ENCODE assay signal across 21 cellular contexts in the genomic region with DNA sequence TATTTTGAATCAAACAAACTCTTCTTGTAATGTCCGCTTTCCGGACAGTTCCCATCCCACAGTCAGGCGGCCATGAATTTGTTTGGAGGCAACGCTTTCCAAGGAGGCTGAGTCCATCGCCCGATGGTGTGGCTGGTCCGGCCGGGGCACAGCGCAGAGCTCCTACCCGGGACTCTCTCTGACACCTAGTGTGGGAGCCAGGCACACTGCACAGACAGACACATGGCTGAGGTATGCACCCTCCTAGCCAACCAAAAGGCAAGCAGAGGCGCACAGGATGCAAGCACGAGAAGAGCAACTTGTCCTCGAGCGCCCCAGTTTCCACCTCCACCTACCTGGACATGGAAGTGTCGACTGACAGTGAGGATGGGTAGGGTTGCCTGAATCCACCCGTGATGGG.
DNase-seq lines count a peak whose midpoint lies in the region; ATAC-seq and TF ChIP-seq lines count a peak whose summit lies in the region.
"Had no signal": no experiment of that assay in that cellular context is flagged by ENCODE, and none has a peak within 500 bp of the region (broad histone marks: within the 10 kb centered on the region; RNA-seq: fewer than 3 reads in every experiment).

No MANE protein-coding gene starts in this region.

- H3K27ac Mint-ChIP-seq in CD4-positive, alpha-beta T cell = peak overlapping the region; percentile 95
- H3K27ac Mint-ChIP-seq in CD8-positive, alpha-beta memory T cell = peak overlapping the region in 7 of 8 donors; percentile 25 to 92 (median 82)
- peak overlapping the region; percentile 47 for H3K27ac Mint-ChIP-seq in activated T-helper 2 cell treated with anti-CD3 and anti-CD28 coated beads, Interferon-gamma antibody, Interleukin-2, Interleukin-4, amounts not matched to agents 10 μg/mL and 5 μg/mL and 100 μg/mL, durations not matched to agents 14 hours and 24 hours and 36 hours
- H3K27ac Mint-ChIP-seq in naive thymus-derived CD4-positive, alpha-beta T cell = peak overlapping the region; percentile 83 to 98 (median 95)

- no peak for TF ChIP-seq CTCF in CD4-positive, alpha-beta T cell (IDR thresholded peaks at IDR 0.05)

- no peaks in the 10 kb centered on the region for H3K27me3 Mint-ChIP-seq in CD4-positive, alpha-beta T cell
- H3K27me3 Mint-ChIP-seq in CD8-positive, alpha-beta memory T cell = peaks cover 11 to 21% of the 10 kb centered on the region in 2 donors
- no peaks in the 10 kb centered on the region for H3K27me3 Mint-ChIP-seq in activated T-helper 2 cell treated with anti-CD3 and anti-CD28 coated beads, Interferon-gamma antibody, Interleukin-2, Interleukin-4, amounts not matched to agents 10 μg/mL and 5 μg/mL and 100 μg/mL, durations not matched to agents 14 hours and 24 hours and 36 hours (ENCODE audit: low read depth)
- no peaks in the 10 kb centered on the region for H3K27me3 Mint-ChIP-seq in naive thymus-derived CD4-positive, alpha-beta T cell

- H3K4me3 Mint-ChIP-seq in CD4-positive, alpha-beta T cell = peak overlapping the region; percentile 77
- H3K4me3 Mint-ChIP-seq in CD8-positive, alpha-beta memory T cell = peak overlapping the region in 6 of 7 donors; percentile 32 to 86 (median 66)
- H3K4me3 Mint-ChIP-seq in activated T-helper 2 cell treated with anti-CD3 and anti-CD28 coated beads, Interferon-gamma antibody, Interleukin-2, Interleukin-4, amounts not matched to agents 10 μg/mL and 5 μg/mL and 100 μg/mL, durations not matched to agents 14 hours and 24 hours and 36 hours (ENCODE audit: low read depth) = peak overlapping the region; percentile 33
- H3K4me3 Mint-ChIP-seq in naive thymus-derived CD4-positive, alpha-beta T cell = peak overlapping the region; percentile 75 to 89 (median 82)

- H3K4me3 ChIP-seq in CD8-positive, alpha-beta memory T cell (ENCODE audit: low read length) = peak overlapping the region; percentile 24
- peak overlapping the region; percentile 3 for H3K4me3 ChIP-seq in naive thymus-derived CD4-positive, alpha-beta T cell (ENCODE audit: low read length)
- H3K4me3 ChIP-seq: K562, SK-N-MC, smooth muscle cell, tibial artery had no signal

- no peaks in the 10 kb centered on the region for H3K27me3 ChIP-seq in CD4-positive, alpha-beta T cell (ENCODE audit: control insufficient read depth, insufficient read depth, low read length)
- no peaks in the 10 kb centered on the region for H3K27me3 ChIP-seq in CD8-positive, alpha-beta memory T cell (ENCODE audit: insufficient read depth, low read length, poor library complexity, severe bottlenecking)
- H3K27me3 ChIP-seq in naive thymus-derived CD4-positive, alpha-beta T cell (ENCODE audit: control insufficient read depth in 2 of 2, insufficient read depth in 2 of 2, low read length in 2 of 2) = no peaks in the 10 kb centered on the region
- H3K27me3 ChIP-seq: tibial artery had no signal

- CTCF ChIA-PET in CD4-positive, alpha-beta T cell (lab: Charles Lee) = interaction anchor here (1.1 to 2.1 kb wide), 5 partner anchors 13 to 88 kb away, joined by 3 to 8 read pairs (median 4); a partner anchor contains a TSS
- CTCF ChIA-PET in CD8-positive, alpha-beta memory T cell (lab: Charles Lee) = no interaction called here
- CTCF ChIA-PET in naive thymus-derived CD4-positive, alpha-beta T cell (lab: Charles Lee) = interaction anchor here (0.8 to 2.3 kb wide), 4 partner anchors 27 to 51 kb away, joined by 3 to 11 read pairs (median 4); no protein-coding TSS in a partner anchor

- peaks cover 79% of the 10 kb centered on the region for H3K4me1 Mint-ChIP-seq in CD4-positive, alpha-beta T cell (ENCODE audit: low read depth)
- peaks cover 30 to 31% (median 30%) of the 10 kb centered on the region in 3 donors for H3K4me1 Mint-ChIP-seq in CD8-positive, alpha-beta memory T cell
- H3K4me1 Mint-ChIP-seq in activated T-helper 2 cell treated with anti-CD3 and anti-CD28 coated beads, Interferon-gamma antibody, Interleukin-2, Interleukin-4, amounts not matched to agents 10 μg/mL and 5 μg/mL and 100 μg/mL, durations not matched to agents 14 hours and 24 hours and 36 hours (ENCODE audit: low read depth) = peaks cover 23% of the 10 kb centered on the region
- H3K4me1 Mint-ChIP-seq in naive thymus-derived CD4-positive, alpha-beta T cell = peaks cover 24 to 90% (median 77%) of the 10 kb centered on the region in 7 donors

- peak; percentile 70 for ATAC-seq in CD4-positive, alpha-beta T cell (ENCODE audit: poor library complexity)
- peak; percentile 66 for ATAC-seq in naive thymus-derived CD4-positive, alpha-beta T cell
- ATAC-seq: K562, left ventricle myocardium superior had no signal

- H3K27ac ChIP-seq in CD4-positive, alpha-beta T cell (ENCODE audit: low read depth, low read length) = peak overlapping the region; percentile 68
- H3K27ac ChIP-seq in CD8-positive, alpha-beta memory T cell (ENCODE audit: low read depth, low read length) = no peak overlapping the region
- H3K27ac ChIP-seq in naive thymus-derived CD4-positive, alpha-beta T cell (ENCODE audit: low read depth, low read length) = peak overlapping the region; percentile 71
- H3K27ac ChIP-seq: SK-N-MC, tibial artery had no signal

- no peaks in the 10 kb centered on the region for H3K9me3 ChIP-seq in CD4-positive, alpha-beta T cell (ENCODE audit: control insufficient read depth, low read length)
- no peaks in the 10 kb centered on the region for H3K9me3 ChIP-seq in CD8-positive, alpha-beta memory T cell (ENCODE audit: low read length)
- no peaks in the 10 kb centered on the region for H3K9me3 ChIP-seq in naive thymus-derived CD4-positive, alpha-beta T cell (ENCODE audit: control insufficient read depth in 2 of 3, low read length in 3 of 3)
- H3K9me3 ChIP-seq: tibial artery had no signal

- H3K36me3 Mint-ChIP-seq in CD4-positive, alpha-beta T cell (ENCODE audit: low read depth) = peaks cover 91% of the 10 kb centered on the region
- H3K36me3 Mint-ChIP-seq in CD8-positive, alpha-beta memory T cell = peaks cover 0 to 58% (median 21%) of the 10 kb centered on the region in 3 donors
- H3K36me3 Mint-ChIP-seq in activated T-helper 2 cell treated with anti-CD3 and anti-CD28 coated beads, Interferon-gamma antibody, Interleukin-2, Interleukin-4, amounts not matched to agents 10 μg/mL and 5 μg/mL and 100 μg/mL, durations not matched to agents 14 hours and 24 hours and 36 hours (ENCODE audit: low read depth) = peaks cover 66% of the 10 kb centered on the region
- peaks cover 24 to 70% (median 45%) of the 10 kb centered on the region in 5 donors for H3K36me3 Mint-ChIP-seq in naive thymus-derived CD4-positive, alpha-beta T cell

- peaks cover 36% of the 10 kb centered on the region for H3K4me1 ChIP-seq in CD8-positive, alpha-beta memory T cell (ENCODE audit: insufficient read depth, low read length)
- peaks cover 0 to 53% of the 10 kb centered on the region in 2 donors for H3K4me1 ChIP-seq in naive thymus-derived CD4-positive, alpha-beta T cell (ENCODE audit: control insufficient read depth in 2 of 2, insufficient read depth in 2 of 2, low read length in 2 of 2)
- H3K4me1 ChIP-seq: tibial artery had no signal

- intact Hi-C loops in CD4-positive, alpha-beta T cell (cut with DNase I, micrococcal nuclease) = loop anchor here in 1 of 2 experiments (2.0 kb wide), 2 partner anchors 34 to 50 kb away; no protein-coding TSS in a partner anchor
- intact Hi-C loops in activated T-helper 2 cell treated with anti-CD3 and anti-CD28 coated beads, Interferon-gamma antibody, Interleukin-2, Interleukin-4, amounts not matched to agents 10 μg/mL and 5 μg/mL and 100 μg/mL, durations not matched to agents 14 hours and 24 hours and 36 hours (cut with micrococcal nuclease) = no loop called here
- intact Hi-C loops in naive thymus-derived CD4-positive, alpha-beta T cell (cut with micrococcal nuclease) = loop anchor here in 1 of 2 donors (2.0 kb wide), 3 partner anchors 28 to 58 kb away; no protein-coding TSS in a partner anchor

- H3K9me3 Mint-ChIP-seq in CD4-positive, alpha-beta T cell = no peaks in the 10 kb centered on the region
- H3K9me3 Mint-ChIP-seq in CD8-positive, alpha-beta memory T cell = no peaks in the 10 kb centered on the region
- no peaks in the 10 kb centered on the region for H3K9me3 Mint-ChIP-seq in activated T-helper 2 cell treated with anti-CD3 and anti-CD28 coated beads, Interferon-gamma antibody, Interleukin-2, Interleukin-4, amounts not matched to agents 10 μg/mL and 5 μg/mL and 100 μg/mL, durations not matched to agents 14 hours and 24 hours and 36 hours
- peaks cover 0 to 2% (median 0%) of the 10 kb centered on the region in 11 donors for H3K9me3 Mint-ChIP-seq in naive thymus-derived CD4-positive, alpha-beta T cell

- POLR2A ChIA-PET in CD4-positive, alpha-beta T cell (lab: Charles Lee) = interaction anchor here (0.9 to 3.1 kb wide), 32 partner anchors 9 to 569 kb away, joined by 3 to 29 read pairs (median 6); a partner anchor contains a TSS
- POLR2A ChIA-PET in CD8-positive, alpha-beta memory T cell (lab: Charles Lee) = no interaction called here
- POLR2A ChIA-PET in naive thymus-derived CD4-positive, alpha-beta T cell (lab: Charles Lee) = interaction anchor here (0.6 to 2.1 kb wide), 24 partner anchors 9 to 92 kb away, joined by 3 to 17 read pairs (median 6); no protein-coding TSS in a partner anchor

- H3K36me3 ChIP-seq in CD8-positive, alpha-beta memory T cell (ENCODE audit: insufficient read depth, low read length) = peaks cover 26% of the 10 kb centered on the region
- peaks cover 0 to 71% (median 31%) of the 10 kb centered on the region in 3 experiments for H3K36me3 ChIP-seq in naive thymus-derived CD4-positive, alpha-beta T cell (ENCODE audit: control insufficient read depth in 2 of 3, insufficient read depth in 3 of 3, low read length in 3 of 3)
- H3K36me3 ChIP-seq: tibial artery had no signal

- DNase-seq in CD4-positive, alpha-beta T cell = peak in 4 of 10 experiments; percentile 20 to 41 (median 35)
- peak in 1 of 5 donors; percentile 58 for DNase-seq in CD8-positive, alpha-beta memory T cell
- DNase-seq in activated T-helper 2 cell treated with anti-CD3 and anti-CD28 coated beads, Interferon-gamma antibody, Interleukin-2, Interleukin-4, amounts not matched to agents 10 μg/mL and 5 μg/mL and 100 μg/mL, durations not matched to agents 14 hours and 24 hours and 36 hours (ENCODE audit: low spot score) = no peak
- DNase-seq in naive thymus-derived CD4-positive, alpha-beta T cell = peak in 7 of 9 donors; percentile 35 to 60 (median 48)
- no peak for DNase-seq in NCI-H446 treated with DMSO at 0.1 percent for 48 hours (lab: John Stamatoyannopoulos, UW)
- DNase-seq in NCI-H2029 treated with DMSO at 0.1 percent for 48 hours (lab: John Stamatoyannopoulos, UW) = no peak
- DNase-seq in inferior parietal cortex (ENCODE audit: extremely low spot score) = no peak
- DNase-seq: activated gamma-delta T cell; AML-193; Calu3; EL; head of caudate nucleus; left ventricle myocardium superior; MV-4-11; NCI-H187; NCI-H345; NK-92 treated with Interleukin-12 subunit alpha and Interleukin-12 subunit beta, amount 100 ng/mL, for 24 hours; tibial artery had no signal

Comparison
In these comparisons a context has a peak if more than half of its experiments do, and no peak if none do; other contexts are left out.
1. DNase-seq: peak in naive thymus-derived CD4-positive, alpha-beta T cell (7 of 9); none in activated T-helper 2 cell treated with anti-CD3 and anti-CD28 coated beads, Interferon-gamma antibody, Interleukin-2, Interleukin-4, amounts not matched to agents 10 μg/mL and 5 μg/mL and 100 μg/mL, durations not matched to agents 14 hours and 24 hours and 36 hours (single experiment), NCI-H446 treated with DMSO at 0.1 percent for 48 hours (single experiment), NCI-H2029 treated with DMSO at 0.1 percent for 48 hours (single experiment) and inferior parietal cortex (single experiment).
2. Peak in every context shown above with its lines, with median percentiles within 50 percentile points of each other: H3K27ac Mint-ChIP-seq and H3K4me3 Mint-ChIP-seq.